8 cellular contexts compared by ENCODE assay signal in the genomic region with DNA sequence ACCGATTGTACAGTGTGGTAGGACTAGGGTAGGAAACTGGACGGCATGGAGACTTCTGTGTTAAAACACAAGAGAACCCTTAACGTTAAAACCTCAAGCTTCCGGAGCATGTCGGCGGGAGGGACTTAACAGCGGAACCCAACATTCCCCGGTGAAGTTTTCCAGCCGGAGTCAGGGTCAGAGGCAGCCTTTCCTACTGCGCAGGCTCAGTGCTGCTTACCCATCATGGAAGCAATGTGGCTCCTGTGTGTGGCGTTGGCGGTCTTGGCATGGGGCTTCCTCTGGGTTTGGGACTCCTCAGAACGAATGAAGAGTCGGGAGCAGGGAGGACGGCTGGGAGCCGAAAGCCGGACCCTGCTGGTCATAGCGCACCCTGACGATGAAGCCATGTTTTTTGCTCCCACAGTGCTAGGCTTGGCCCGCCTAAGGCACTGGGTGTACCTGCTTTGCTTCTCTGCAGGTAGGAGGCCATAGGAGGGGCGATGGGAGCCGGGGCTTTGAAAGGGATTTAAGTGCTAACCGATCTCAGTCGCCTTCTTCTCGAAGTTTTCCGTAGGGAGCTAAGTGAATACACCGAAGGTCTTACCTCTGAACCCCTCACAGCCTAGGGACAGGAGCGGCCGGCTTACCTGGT. TPM values are rescaled to one million over a fixed set of nuclear protein-coding genes. Genes with fewer than 3 reads are reported as not detected.
DNase-seq lines count a peak whose midpoint lies in the region; ATAC-seq and TF ChIP-seq lines count a peak whose summit lies in the region.

A gene (plus strand): TSS at position 209 of the 634 bp plus-strand sequence. CDS start 17 bp downstream, at position 226.

- H3K4me1 Mint-ChIP-seq in activated CD4-positive, alpha-beta T cell treated with anti-CD3 and anti-CD28 coated beads, Interleukin-2, amount 10 ng/mL, durations not matched to agents 7 days and 5 days = peaks cover 42% of the 10 kb centered on the region

- H3K36me3 Mint-ChIP-seq in activated CD4-positive, alpha-beta T cell treated with anti-CD3 and anti-CD28 coated beads, Interleukin-2, amount 10 ng/mL, durations not matched to agents 7 days and 5 days (ENCODE audit: low read depth) = no peaks in the 10 kb centered on the region

- no peaks in the 10 kb centered on the region for H3K9me3 Mint-ChIP-seq in activated CD4-positive, alpha-beta T cell treated with anti-CD3 and anti-CD28 coated beads, Interleukin-2, amount 10 ng/mL, durations not matched to agents 7 days and 5 days

- DNase-seq in GM13976 (ENCODE audit: low spot score) (peak; percentile 82), NCI-H526 treated with DMSO at 0.1 percent for 48 hours (lab: John Stamatoyannopoulos, UW) (peak; percentile 74), dedifferentiated amniotic fluid mesenchymal stem cell (ENCODE audit: extremely low spot score) (peak; percentile 94), left colon (peak; percentile 89 to 92)
- peak; percentile 83 for DNase-seq in activated CD4-positive, alpha-beta T cell treated with anti-CD3 and anti-CD28 coated beads, Interleukin-2, amount 10 ng/mL, durations not matched to agents 7 days and 5 days
- DNase-seq in stimulated activated CD4-positive, alpha-beta T cell treated with anti-CD3 and anti-CD28 coated beads, Interleukin-1b, Interleukin-23, amount 100 ng/mL, for 24 hours (ENCODE audit: low read depth in 4 of 4, low spot score in 1 of 4) = peak; percentile 65 to 87 (median 82)

- in situ Hi-C loops in GM13976 (cut with MboI; ENCODE audit: low sequenced_read_pairs, unreplicated experiment) = no loop called here

- intact Hi-C loops in left colon (cut with DNase I, micrococcal nuclease) = no loop called here

- no peaks in the 10 kb centered on the region for H3K27me3 Mint-ChIP-seq in activated CD4-positive, alpha-beta T cell treated with anti-CD3 and anti-CD28 coated beads, Interleukin-2, amount 10 ng/mL, durations not matched to agents 7 days and 5 days

- POLR2A ChIA-PET in activated CD4-positive, alpha-beta T cell treated with anti-CD3 and anti-CD28 coated beads, Interleukin-2, amount 10 ng/mL, durations not matched to agents 7 days and 5 days (lab: Charles Lee) = interaction anchor here (0.6 kb wide), 1 partner anchor 33 kb away, joined by 3 read pairs; no protein-coding TSS in a partner anchor

- ATAC-seq in HG03432 (IDR thresholded peaks at IDR 0.05; ENCODE audit: unreplicated experiment) (peak; percentile 41), left colon (peak; percentile 64), HG02973 (IDR thresholded peaks at IDR 0.05; ENCODE audit: unreplicated experiment) (no peak)

- peak within 1 kb of the TSS; percentile 95 for H3K4me3 Mint-ChIP-seq in activated CD4-positive, alpha-beta T cell treated with anti-CD3 and anti-CD28 coated beads, Interleukin-2, amount 10 ng/mL, durations not matched to agents 7 days and 5 days

- CTCF ChIA-PET in activated CD4-positive, alpha-beta T cell treated with anti-CD3 and anti-CD28 coated beads, Interleukin-2, amount 10 ng/mL, durations not matched to agents 7 days and 5 days (lab: Charles Lee) = interaction anchor here (1.2 to 1.4 kb wide), 2 partner anchors 13 to 15 kb away, joined by 3 to 5 read pairs; no protein-coding TSS in a partner anchor

- peak within 1 kb of the TSS; percentile 86 for H3K27ac Mint-ChIP-seq in activated CD4-positive, alpha-beta T cell treated with anti-CD3 and anti-CD28 coated beads, Interleukin-2, amount 10 ng/mL, durations not matched to agents 7 days and 5 days

- no peak for TF ChIP-seq CTCF in GM13976 (IDR thresholded peaks at IDR 0.05; ENCODE audit: borderline replicate concordance, control extremely low read depth, extremely low read depth, insufficient read depth, missing control alignments)

RNA-seq across cellular contexts. Expression of the gene that starts here (rescaled TPM):
- 10 to 100 TPM; 25.2 to 30.6 TPM for total RNA-seq in activated CD4-positive, alpha-beta T cell treated with anti-CD3 and anti-CD28 coated beads, Interleukin-2, amount 10 ng/mL, durations not matched to agents 7 days and 5 days
- total RNA-seq in left colon = 10 to 100 TPM; 38.4 to 53.4 TPM
